In the genomic region with DNA sequence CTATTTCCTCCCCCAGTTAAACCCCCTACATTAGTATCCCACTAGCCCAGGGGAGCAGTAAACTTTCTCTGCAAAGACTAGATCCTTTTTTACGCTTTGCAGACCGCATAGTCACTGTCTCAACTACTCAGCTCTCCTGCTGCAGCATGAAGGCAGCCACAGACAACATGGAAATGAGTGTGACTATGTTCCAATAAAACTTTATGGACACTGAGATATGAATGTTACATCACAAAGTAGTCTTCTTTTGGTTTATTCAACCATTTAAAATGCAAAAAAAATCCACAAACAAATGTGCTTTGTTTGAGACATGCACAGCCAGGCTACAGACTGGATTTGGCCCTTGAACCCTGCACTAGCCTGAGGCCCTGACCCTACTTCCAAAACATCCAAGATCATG, we compare ENCODE assay signal across 12 cellular contexts. TPM values are rescaled to one million over a fixed set of nuclear protein-coding genes. Genes with fewer than 3 reads are reported as not detected.
DNase-seq lines count a peak whose midpoint lies in the region; ATAC-seq and TF ChIP-seq lines count a peak whose summit lies in the region.
"Had no signal": no experiment of that assay in that cellular context is flagged by ENCODE, and none has a peak within 500 bp of the region (broad histone marks: within the 10 kb centered on the region; RNA-seq: fewer than 3 reads in every experiment).

No MANE protein-coding gene starts in this region.

- H3K4me1 Mint-ChIP-seq in HFFc6 (ENCODE audit: low read depth), result peaks cover 49% of the 10 kb centered on the region
- peaks cover 58% of the 10 kb centered on the region for H3K4me1 Mint-ChIP-seq in brain
- peaks cover 49 to 52% of the 10 kb centered on the region in 2 donors for H3K4me1 Mint-ChIP-seq in natural killer cell treated with Interleukin-12 subunit alpha and Interleukin-12 subunit beta and Interleukin-15 and Interleukin-18, amount 100 ng/mL, for 72 hours (ENCODE audit: low read depth in 2 of 2)

- H3K9me3 Mint-ChIP-seq in HFFc6, result peaks cover 7% of the 10 kb centered on the region; the same call in 1 of the 2 replicates
- H3K9me3 Mint-ChIP-seq in brain, result peaks cover 0 to 5% (median 0%) of the 10 kb centered on the region in 5 experiments
- H3K9me3 Mint-ChIP-seq in natural killer cell treated with Interleukin-12 subunit alpha and Interleukin-12 subunit beta and Interleukin-15 and Interleukin-18, amount 100 ng/mL, for 72 hours, result no peaks in the 10 kb centered on the region

- H3K27me3 Mint-ChIP-seq in HFFc6 (ENCODE audit: insufficient read depth) (no peaks in the 10 kb centered on the region; the same call in 1 of the 2 replicates), brain (peaks cover 10% of the 10 kb centered on the region)
- no peaks in the 10 kb centered on the region for H3K27me3 Mint-ChIP-seq in natural killer cell treated with Interleukin-12 subunit alpha and Interleukin-12 subunit beta and Interleukin-15 and Interleukin-18, amount 100 ng/mL, for 72 hours

- ATAC-seq in natural killer cell treated with Interleukin-12 subunit alpha and Interleukin-12 subunit beta and Interleukin-15 and Interleukin-18, amount 100 ng/mL, for 72 hours, result no peak
- ATAC-seq in GM18498 (IDR thresholded peaks at IDR 0.05; ENCODE audit: unreplicated experiment) (no peak), GM21576 (IDR thresholded peaks at IDR 0.05; ENCODE audit: unreplicated experiment) (no peak)

- peak overlapping the region; percentile 21 for H3K4me3 ChIP-seq in AG10803 (ENCODE audit: low read length)

- DNase-seq in AG10803 (ENCODE audit: low read depth), result no peak
- DNase-seq in HFFc6, result no peak
- no peak for DNase-seq in natural killer cell treated with Interleukin-12 subunit alpha and Interleukin-12 subunit beta and Interleukin-15 and Interleukin-18, amount 100 ng/mL, for 72 hours (ENCODE audit: low spot score)
- DNase-seq in GOT3 (lab: John Stamatoyannopoulos, UW), result no peak
- DNase-seq in AG08395 (ENCODE audit: low spot score), result no peak
- DNase-seq: IMR-90, NCI-H226 had no signal

- peak overlapping the region; percentile 99 for H3K4me3 Mint-ChIP-seq in HFFc6
- H3K4me3 Mint-ChIP-seq in brain, result peak overlapping the region; percentile 94 to 99 (median 97)
- peak overlapping the region; percentile 99 for H3K4me3 Mint-ChIP-seq in natural killer cell treated with Interleukin-12 subunit alpha and Interleukin-12 subunit beta and Interleukin-15 and Interleukin-18, amount 100 ng/mL, for 72 hours

- H3K27ac Mint-ChIP-seq in HFFc6 (no peak overlapping the region; the same call in 1 of the 2 replicates), brain (peak overlapping the region in 3 of 5 experiments; percentile 48 to 62 (median 57))
- peak overlapping the region in 1 of 2 donors; percentile 33 for H3K27ac Mint-ChIP-seq in natural killer cell treated with Interleukin-12 subunit alpha and Interleukin-12 subunit beta and Interleukin-15 and Interleukin-18, amount 100 ng/mL, for 72 hours

- H3K36me3 Mint-ChIP-seq in HFFc6 (ENCODE audit: low read depth) (peaks cover 25% of the 10 kb centered on the region), brain (peaks cover 16% of the 10 kb centered on the region)
- H3K36me3 Mint-ChIP-seq in natural killer cell treated with Interleukin-12 subunit alpha and Interleukin-12 subunit beta and Interleukin-15 and Interleukin-18, amount 100 ng/mL, for 72 hours, result peaks cover 12% of the 10 kb centered on the region

- TF ChIP-seq CTCF in AG10803 (conservative IDR thresholded peaks at IDR 0.05; ENCODE audit: low read length) (no peak), HFFc6 (IDR thresholded peaks at IDR 0.05) (no peak), brain (conservative IDR thresholded peaks at IDR 0.05) (no peak)

RNA-seq across cellular contexts. Expression of a gene that starts 1.9 kb away (rescaled TPM):
- 100 to 1,000 TPM; 286 to 382 (median 343) TPM for total RNA-seq in HFFc6 (2021; fragmentation: NEBNext Ultra II Directional; extraction: Animal tissue kit (Norgen Biotek cat#: 25700))
- polyA plus RNA-seq in brain (ENCODE audit: insufficient read depth, low read depth, low replicate concordance), result 746 TPM
- total RNA-seq in natural killer cell treated with Interleukin-12 subunit alpha and Interleukin-12 subunit beta and Interleukin-15 and Interleukin-18, amount 100 ng/mL, for 72 hours, result 100 to 1,000 TPM; 206 to 224 TPM

RNA-seq across cellular contexts. Expression of a gene that starts 12.3 kb away (rescaled TPM):
- total RNA-seq in HFFc6 (2021; fragmentation: NEBNext Ultra II Directional; extraction: Animal tissue kit (Norgen Biotek cat#: 25700)), result not detected
- 2.9 TPM for polyA plus RNA-seq in brain (ENCODE audit: insufficient read depth, low read depth, low replicate concordance)
- 1 to 10 TPM in 1 of 2 donors, under 1 TPM in 1; 0.73 to 1.1 TPM for total RNA-seq in natural killer cell treated with Interleukin-12 subunit alpha and Interleukin-12 subunit beta and Interleukin-15 and Interleukin-18, amount 100 ng/mL, for 72 hours
- total RNA-seq: IMR-90 had no signal
- polyA plus RNA-seq: IMR-90 had no signal

RNA-seq across cellular contexts. Expression of a gene that starts 14.7 kb away (rescaled TPM):
- not detected for total RNA-seq in HFFc6 (2021; fragmentation: NEBNext Ultra II Directional; extraction: Animal tissue kit (Norgen Biotek cat#: 25700))
- polyA plus RNA-seq in brain (ENCODE audit: insufficient read depth, low read depth, low replicate concordance), result not detected
- total RNA-seq in natural killer cell treated with Interleukin-12 subunit alpha and Interleukin-12 subunit beta and Interleukin-15 and Interleukin-18, amount 100 ng/mL, for 72 hours, result not detected
- total RNA-seq: IMR-90, lung microvascular endothelial cell had no signal

RNA-seq across cellular contexts. Expression of a gene that starts 25.3 kb away (rescaled TPM):
- 1 to 10 TPM; 1.6 to 3.4 (median 1.9) TPM for total RNA-seq in HFFc6 (2021; fragmentation: NEBNext Ultra II Directional; extraction: Animal tissue kit (Norgen Biotek cat#: 25700))
- polyA plus RNA-seq in brain (ENCODE audit: insufficient read depth, low read depth, low replicate concordance), result 1.8 TPM
- 10 to 100 TPM; 11.7 to 19.1 TPM for total RNA-seq in natural killer cell treated with Interleukin-12 subunit alpha and Interleukin-12 subunit beta and Interleukin-15 and Interleukin-18, amount 100 ng/mL, for 72 hours

RNA-seq across cellular contexts. Expression of a gene that starts 33.4 kb away (rescaled TPM):
- total RNA-seq in HFFc6 (2021; fragmentation: NEBNext Ultra II Directional; extraction: Animal tissue kit (Norgen Biotek cat#: 25700)), result not detected
- polyA plus RNA-seq in brain (ENCODE audit: insufficient read depth, low read depth, low replicate concordance), result 3.4 TPM
- total RNA-seq in natural killer cell treated with Interleukin-12 subunit alpha and Interleukin-12 subunit beta and Interleukin-15 and Interleukin-18, amount 100 ng/mL, for 72 hours, result 1 to 10 TPM; 1.2 to 1.7 TPM
- total RNA-seq: cerebellum, IMR-90 had no signal
- polyA plus RNA-seq: IMR-90 had no signal
